Comparison of ENCODE assay signal across 8 cellular contexts in the genomic region with DNA sequence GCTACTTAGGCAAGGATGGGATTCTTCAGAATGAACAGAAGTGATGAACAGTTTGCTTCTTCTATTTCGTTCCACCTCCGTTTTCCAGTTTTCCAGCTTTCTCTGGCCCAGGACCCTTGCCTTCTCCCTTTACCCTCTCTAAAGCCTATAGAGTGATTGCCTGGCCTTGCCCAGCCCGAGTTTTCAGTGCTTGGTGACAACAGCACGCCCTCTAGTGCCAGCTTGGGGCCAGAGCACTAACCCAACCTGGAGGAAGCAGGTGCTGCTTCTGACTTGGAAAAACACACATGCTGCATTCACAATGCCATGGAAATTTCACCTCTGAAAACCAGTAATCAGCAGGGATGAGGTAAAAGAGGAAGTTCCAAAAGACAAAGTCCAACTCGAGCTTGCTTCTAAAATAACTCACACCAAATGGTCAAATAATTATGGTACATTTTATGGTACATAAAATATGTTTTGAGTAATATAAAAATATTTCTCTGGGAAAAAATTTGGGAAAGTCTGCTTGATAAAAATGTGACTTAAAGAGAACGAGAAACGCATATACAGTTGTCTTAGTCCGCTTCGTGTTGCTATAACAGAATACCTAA. TPM values are rescaled to one million over a fixed set of nuclear protein-coding genes. Genes with fewer than 3 reads are reported as not detected.
DNase-seq lines count a peak whose midpoint lies in the region; ATAC-seq and TF ChIP-seq lines count a peak whose summit lies in the region.

No MANE protein-coding gene starts in this region.

- no peaks in the 10 kb centered on the region for H3K27me3 Mint-ChIP-seq in neural crest cell (ENCODE audit: low read depth)

- ATAC-seq in HG03378 (IDR thresholded peaks at IDR 0.05; ENCODE audit: unreplicated experiment): no peak

- intact Hi-C loops in stomach (cut with DNase I; ENCODE audit: low total_unique reads): loop anchor here (5.0 kb wide), 1 partner anchor 128 kb away; no protein-coding TSS in a partner anchor

- H3K4me1 Mint-ChIP-seq in neural crest cell: no peaks in the 10 kb centered on the region

- 20 to 28% (median 22%) methylated on average over 9 of the region's 9 CpGs for WGBS in stomach, 5 donors

- no peak overlapping the region for H3K27ac Mint-ChIP-seq in neural crest cell (ENCODE audit: unreplicated experiment)

- no peaks in the 10 kb centered on the region for H3K9me3 ChIP-seq in stomach

- no peaks in the 10 kb centered on the region for H3K36me3 Mint-ChIP-seq in neural crest cell (ENCODE audit: low read depth)

- H3K36me3 ChIP-seq in stomach: no peaks in the 10 kb centered on the region

- no peak overlapping the region for H3K4me3 Mint-ChIP-seq in neural crest cell

- no peak overlapping the region for H3K27ac ChIP-seq in stomach

- POLR2A ChIA-PET in GM10248 (lab: Yijun Ruan, JAX): no interaction called here

- peaks cover 0 to 18% (median 0%) of the 10 kb centered on the region in 3 donors for H3K27me3 ChIP-seq in stomach

- no peak for TF ChIP-seq POLR2A in stomach (IDR thresholded peaks at IDR 0.05)

- no peak for TF ChIP-seq EP300 in stomach (IDR thresholded peaks at IDR 0.05)

- CTCF ChIA-PET in GM10248 (lab: Yijun Ruan, JAX): interaction anchor here (0.8 to 5.3 kb wide), 23 partner anchors 8 to 161 kb away, joined by 3 to 48 read pairs (median 4); a partner anchor contains a TSS

- H3K9me3 Mint-ChIP-seq in neural crest cell: no peaks in the 10 kb centered on the region

- H3K4me3 ChIP-seq in stomach: no peak overlapping the region

- peak; percentile 96 for TF ChIP-seq CTCF in GM10248 (IDR thresholded peaks at IDR 0.05; ENCODE audit: control extremely low read depth, extremely low read depth, low read depth, missing control alignments)
- peak; percentile 99 for TF ChIP-seq CTCF in LNCAP (IDR thresholded peaks at IDR 0.05)
- peak; percentile 97 for TF ChIP-seq CTCF in neural crest cell (conservative IDR thresholded peaks at IDR 0.05)
- TF ChIP-seq CTCF in stomach (IDR thresholded peaks at IDR 0.05): peak in 5 of 7 experiments; percentile 77 to 89 (median 86)

- no peaks in the 10 kb centered on the region for H3K4me1 ChIP-seq in stomach

- peak; percentile 80 for DNase-seq in GM10248 (ENCODE audit: extremely low spot score)
- DNase-seq in RKO (ENCODE audit: low spot score): peak; percentile 71
- DNase-seq in activated T-cell treated with anti-CD3 and anti-CD28 coated beads, Interleukin-2, amount 50 U/mL, for 48 hours: peak; percentile 81 to 83
- peak; percentile 69 for DNase-seq in fibroblast of peridontal ligament (ENCODE audit: extremely low read depth)
- DNase-seq in neural crest cell (ENCODE audit: low read depth, low spot score): peak; percentile 81
- peak; percentile 87 for DNase-seq in stomach

RNA-seq across cellular contexts. Expression of a gene that starts 26.1 kb away (rescaled TPM):
- 69.3 and 71.7 TPM in 2 replicates for total RNA-seq in neural crest cell
- 10 to 100 TPM in 1 of 5 donors, 1 to 10 TPM in 3, not detected in 1; 1.0 to 12.3 (median 7.2) TPM for total RNA-seq in stomach
- 10 to 100 TPM in 2 of 3 donors, 1 to 10 TPM in 1; 5.2 to 18.1 (median 11.6) TPM for polyA plus RNA-seq in stomach

RNA-seq across cellular contexts. Expression of a gene that starts 32.8 kb away (rescaled TPM):
- total RNA-seq in neural crest cell: 18.2 and 18.5 TPM in 2 replicates
- total RNA-seq in stomach: 100 to 1,000 TPM in 4 of 5 donors, 10 to 100 TPM in 1; 76.5 to 352 (median 131) TPM
- polyA plus RNA-seq in stomach: 10 to 100 TPM in 2 of 3 donors, 1 to 10 TPM in 1; 9.7 to 12.1 (median 11.2) TPM
